In the genomic region with DNA sequence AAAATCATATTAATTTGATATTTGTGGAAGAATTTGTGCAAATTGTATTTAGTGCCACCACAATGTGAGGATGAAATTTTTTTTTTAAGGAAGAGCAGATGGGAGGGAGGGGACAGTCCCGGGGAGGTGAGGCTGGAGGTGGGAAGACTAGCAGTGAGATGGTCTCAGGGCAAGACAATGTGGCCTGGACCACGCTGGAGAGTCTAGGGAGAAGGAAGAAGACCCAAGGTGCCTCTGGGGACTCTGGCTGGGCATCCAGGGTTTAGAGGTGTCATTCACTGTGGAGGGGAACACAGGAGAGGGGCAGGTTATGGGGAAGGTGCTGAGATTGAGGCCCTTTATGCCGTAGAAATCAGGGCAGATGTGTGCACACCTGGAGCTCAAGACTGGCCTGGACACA, we compare ENCODE assay signal across 19 cellular contexts. TPM values are rescaled to one million over a fixed set of nuclear protein-coding genes. Genes with fewer than 3 reads are reported as not detected.
DNase-seq lines count a peak whose midpoint lies in the region; ATAC-seq and TF ChIP-seq lines count a peak whose summit lies in the region.
"Had no signal": no experiment of that assay in that cellular context is flagged by ENCODE, and none has a peak within 500 bp of the region (broad histone marks: within the 10 kb centered on the region; RNA-seq: fewer than 3 reads in every experiment).

No MANE protein-coding gene starts in this region.

- no peak for DNase-seq in left ventricle myocardium inferior
- no peak for DNase-seq in cardiac septum (ENCODE audit: low spot score)
- no peak for DNase-seq in hepatocyte (ENCODE audit: low spot score)
- no peak for DNase-seq in activated CD8-positive, alpha-beta T cell treated with anti-CD3 and anti-CD28 coated beads, Interleukin-2, amount 10 ng/mL, durations not matched to agents 7 days and 5 days
- no peak for DNase-seq in posterior vena cava (ENCODE audit: low spot score)
- DNase-seq: ACHN; activated CD4-positive, alpha-beta T cell treated with anti-CD3 and anti-CD28 coated beads, Interleukin-2, amount 50 U/mL, for 1 hour; activated T-cell treated with anti-CD3 and anti-CD28 coated beads for 4 hours; DMS 273 treated with DMSO at 0.1 percent for 48 hours; effector CD4-positive, alpha-beta T cell; MV-4-11; NCI-H1694 treated with DMSO at 0.1 percent for 48 hours; NCI-H69; Right ventricle myocardium superior; stimulated activated CD4-positive, alpha-beta T cell treated with anti-CD3 and anti-CD28 coated beads, Interleukin-12 subunit alpha, Interleukin-12 subunit beta, amount 100 ng/mL, for 4 hours had no signal

- TF ChIP-seq CTCF in left ventricle myocardium inferior (IDR thresholded peaks at IDR 0.05; ENCODE audit: borderline replicate concordance) = no peak
- TF ChIP-seq CTCF in neutrophil (IDR thresholded peaks at IDR 0.05) = no peak
- TF ChIP-seq CTCF in hepatocyte (IDR thresholded peaks at IDR 0.05; ENCODE audit: poor library complexity) = no peak

- CTCF ChIA-PET in activated CD8-positive, alpha-beta T cell treated with anti-CD3 and anti-CD28 coated beads, Interleukin-2, amount 10 ng/mL, durations not matched to agents 7 days and 5 days (lab: Charles Lee) = no interaction called here

- no peaks in the 10 kb centered on the region for H3K9me3 Mint-ChIP-seq in dendritic cell treated with granulocyte-macrophage colony-stimulating factor and Interleukin-4, amounts not matched to agents 40 ng/mL and 50 ng/mL, for 4 days
- no peaks in the 10 kb centered on the region for H3K9me3 Mint-ChIP-seq in activated CD8-positive, alpha-beta T cell treated with anti-CD3 and anti-CD28 coated beads, Interleukin-2, amount 10 ng/mL, durations not matched to agents 7 days and 5 days (ENCODE audit: insufficient read depth)

- no peaks in the 10 kb centered on the region for H3K27me3 Mint-ChIP-seq in dendritic cell treated with granulocyte-macrophage colony-stimulating factor and Interleukin-4, amounts not matched to agents 40 ng/mL and 50 ng/mL, for 4 days
- H3K27me3 Mint-ChIP-seq in activated CD8-positive, alpha-beta T cell treated with anti-CD3 and anti-CD28 coated beads, Interleukin-2, amount 10 ng/mL, durations not matched to agents 7 days and 5 days (ENCODE audit: low read depth) = no peaks in the 10 kb centered on the region

- H3K27ac Mint-ChIP-seq in dendritic cell treated with granulocyte-macrophage colony-stimulating factor and Interleukin-4, amounts not matched to agents 40 ng/mL and 50 ng/mL, for 4 days = peak overlapping the region; percentile 88
- H3K27ac Mint-ChIP-seq in activated CD8-positive, alpha-beta T cell treated with anti-CD3 and anti-CD28 coated beads, Interleukin-2, amount 10 ng/mL, durations not matched to agents 7 days and 5 days = no peak overlapping the region

- intact Hi-C loops in left ventricle myocardium inferior (cut with micrococcal nuclease) (no loop called here), cardiac septum (cut with DNase I) (loop anchor here (5.0 kb wide), 1 partner anchor 345 kb away; no protein-coding TSS in a partner anchor), posterior vena cava (cut with DNase I) (no loop called here)
- intact Hi-C loops in dendritic cell treated with granulocyte-macrophage colony-stimulating factor and Interleukin-4, amounts not matched to agents 40 ng/mL and 50 ng/mL, for 4 days (cut with micrococcal nuclease) = loop anchor here (2.0 to 10.0 kb wide), 2 partner anchors 23 to 313 kb away; partner anchors contain the start of gene PTAFR

- H3K4me1 ChIP-seq in left ventricle myocardium inferior (peaks cover 19% of the 10 kb centered on the region), neutrophil (ENCODE audit: control insufficient read depth in 1 of 2, insufficient read depth in 1 of 2, low read depth in 1 of 2, low read length in 1 of 2) (peaks cover 56 to 69% of the 10 kb centered on the region in 2 experiments), hepatocyte (ENCODE audit: insufficient read depth) (no peaks in the 10 kb centered on the region)

- H2AFZ ChIP-seq in hepatocyte = no peak overlapping the region

- no peak overlapping the region for H3K4me3 ChIP-seq in left ventricle myocardium inferior
- H3K4me3 ChIP-seq in neutrophil (ENCODE audit: low read depth in 1 of 2, low read length in 1 of 2) = no peak overlapping the region
- no peak overlapping the region for H3K4me3 ChIP-seq in hepatocyte

- H3K9me3 ChIP-seq in left ventricle myocardium inferior (replicated peaks) (no peaks in the 10 kb centered on the region), neutrophil (no peaks in the 10 kb centered on the region), hepatocyte (ENCODE audit: low read depth) (no peaks in the 10 kb centered on the region)

- POLR2A ChIA-PET in activated CD8-positive, alpha-beta T cell treated with anti-CD3 and anti-CD28 coated beads, Interleukin-2, amount 10 ng/mL, durations not matched to agents 7 days and 5 days (lab: Charles Lee) = no interaction called here

- no peaks in the 10 kb centered on the region for H3K36me3 ChIP-seq in left ventricle myocardium inferior
- H3K36me3 ChIP-seq in neutrophil = no peaks in the 10 kb centered on the region
- no peaks in the 10 kb centered on the region for H3K36me3 ChIP-seq in hepatocyte (replicated peaks; ENCODE audit: insufficient read depth, low read depth)

- H3K4me2 ChIP-seq in hepatocyte = no peak overlapping the region
- H3K4me2 ChIP-seq: KMS-11 had no signal

- no peak overlapping the region for H3K4me3 Mint-ChIP-seq in dendritic cell treated with granulocyte-macrophage colony-stimulating factor and Interleukin-4, amounts not matched to agents 40 ng/mL and 50 ng/mL, for 4 days
- H3K4me3 Mint-ChIP-seq in activated CD8-positive, alpha-beta T cell treated with anti-CD3 and anti-CD28 coated beads, Interleukin-2, amount 10 ng/mL, durations not matched to agents 7 days and 5 days = no peak overlapping the region

- no peaks in the 10 kb centered on the region for H3K27me3 ChIP-seq in left ventricle myocardium inferior (ENCODE audit: low read depth)
- H3K27me3 ChIP-seq in neutrophil = no peaks in the 10 kb centered on the region
- no peaks in the 10 kb centered on the region for H3K27me3 ChIP-seq in hepatocyte

- ATAC-seq in HG03045 (IDR thresholded peaks at IDR 0.05; ENCODE audit: unreplicated experiment) = no peak
- ATAC-seq in activated CD8-positive, alpha-beta T cell treated with anti-CD3 and anti-CD28 coated beads, Interleukin-2, amount 10 ng/mL, durations not matched to agents 7 days and 5 days = no peak

- 88% methylated on average over 3 of the region's 3 CpGs for WGBS in hepatocyte (ENCODE audit: low lambda C conversion rate, missing lambda C conversion rate)

- H3K79me2 ChIP-seq in hepatocyte = no peaks in the 10 kb centered on the region

- H3K27ac ChIP-seq in left ventricle myocardium inferior (replicated peaks) (peak overlapping the region; percentile 52), neutrophil (peak overlapping the region; percentile 98), hepatocyte (no peak overlapping the region)
- H3K27ac ChIP-seq: KMS-11 had no signal

- H3K4me1 Mint-ChIP-seq in dendritic cell treated with granulocyte-macrophage colony-stimulating factor and Interleukin-4, amounts not matched to agents 40 ng/mL and 50 ng/mL, for 4 days (ENCODE audit: low read depth) = peaks cover 88% of the 10 kb centered on the region
- H3K4me1 Mint-ChIP-seq in activated CD8-positive, alpha-beta T cell treated with anti-CD3 and anti-CD28 coated beads, Interleukin-2, amount 10 ng/mL, durations not matched to agents 7 days and 5 days (ENCODE audit: low read depth) = peaks cover 47% of the 10 kb centered on the region

- no peaks in the 10 kb centered on the region for H3K36me3 Mint-ChIP-seq in dendritic cell treated with granulocyte-macrophage colony-stimulating factor and Interleukin-4, amounts not matched to agents 40 ng/mL and 50 ng/mL, for 4 days (ENCODE audit: low read depth)
- H3K36me3 Mint-ChIP-seq in activated CD8-positive, alpha-beta T cell treated with anti-CD3 and anti-CD28 coated beads, Interleukin-2, amount 10 ng/mL, durations not matched to agents 7 days and 5 days (ENCODE audit: low read depth) = no peaks in the 10 kb centered on the region

- H3K9me2 ChIP-seq in hepatocyte (replicated peaks; ENCODE audit: insufficient read depth) = no peaks in the 10 kb centered on the region

- no peaks in the 10 kb centered on the region for H4K20me1 ChIP-seq in hepatocyte (ENCODE audit: insufficient read depth, poor library complexity, severe bottlenecking)

RNA-seq across cellular contexts. Expression of gene THEMIS2, which starts 10.3 kb away (rescaled TPM):
- total RNA-seq in left ventricle myocardium inferior (4.9 TPM), cardiac septum (3.6 TPM), hepatocyte (0.24 and 1.2 TPM in 2 replicates), posterior vena cava (10 to 100 TPM; 21.0 to 34.7 TPM)
- polyA plus RNA-seq in hepatocyte = 1.1 TPM in 1 of 2 replicates, not detected in the other
- total RNA-seq in activated CD8-positive, alpha-beta T cell treated with anti-CD3 and anti-CD28 coated beads, Interleukin-2, amount 10 ng/mL, durations not matched to agents 7 days and 5 days = 10 to 100 TPM; 35.9 to 39.9 TPM

RNA-seq across cellular contexts. Expression of gene PPP1R8, which starts 31.4 kb away (rescaled TPM):
- total RNA-seq in left ventricle myocardium inferior (24.0 TPM), cardiac septum (23.8 TPM), hepatocyte (38.7 and 42.8 TPM in 2 replicates), posterior vena cava (10 to 100 TPM; 27.9 to 29.6 TPM)
- polyA plus RNA-seq in hepatocyte = 9.3 and 13.0 TPM in 2 replicates
- 10 to 100 TPM; 61.4 to 66.6 TPM for total RNA-seq in activated CD8-positive, alpha-beta T cell treated with anti-CD3 and anti-CD28 coated beads, Interleukin-2, amount 10 ng/mL, durations not matched to agents 7 days and 5 days

RNA-seq across cellular contexts. Expression of gene RPA2, which starts 52.4 kb away (rescaled TPM):
- total RNA-seq in left ventricle myocardium inferior = 21.2 TPM
- total RNA-seq in cardiac septum = 13.2 TPM
- 25.2 and 29.5 TPM in 2 replicates for total RNA-seq in hepatocyte
- polyA plus RNA-seq in hepatocyte = 28.5 and 39.6 TPM in 2 replicates
- total RNA-seq in activated CD8-positive, alpha-beta T cell treated with anti-CD3 and anti-CD28 coated beads, Interleukin-2, amount 10 ng/mL, durations not matched to agents 7 days and 5 days = 10 to 100 TPM; 79.0 to 81.0 TPM
- 10 to 100 TPM; 20.8 to 21.1 TPM for total RNA-seq in posterior vena cava

Comparison
In these comparisons a context has a peak if more than half of its experiments do, and no peak if none do; other contexts are left out.
1. intact Hi-C loops: an anchor here in cardiac septum (5.0 kb wide) and dendritic cell treated with granulocyte-macrophage colony-stimulating factor and Interleukin-4, amounts not matched to agents 40 ng/mL and 50 ng/mL, for 4 days (2.0 to 10.0 kb wide); none called in left ventricle myocardium inferior and posterior vena cava.